Comparison of ENCODE assay signal across 1 cellular context in the genomic region with DNA sequence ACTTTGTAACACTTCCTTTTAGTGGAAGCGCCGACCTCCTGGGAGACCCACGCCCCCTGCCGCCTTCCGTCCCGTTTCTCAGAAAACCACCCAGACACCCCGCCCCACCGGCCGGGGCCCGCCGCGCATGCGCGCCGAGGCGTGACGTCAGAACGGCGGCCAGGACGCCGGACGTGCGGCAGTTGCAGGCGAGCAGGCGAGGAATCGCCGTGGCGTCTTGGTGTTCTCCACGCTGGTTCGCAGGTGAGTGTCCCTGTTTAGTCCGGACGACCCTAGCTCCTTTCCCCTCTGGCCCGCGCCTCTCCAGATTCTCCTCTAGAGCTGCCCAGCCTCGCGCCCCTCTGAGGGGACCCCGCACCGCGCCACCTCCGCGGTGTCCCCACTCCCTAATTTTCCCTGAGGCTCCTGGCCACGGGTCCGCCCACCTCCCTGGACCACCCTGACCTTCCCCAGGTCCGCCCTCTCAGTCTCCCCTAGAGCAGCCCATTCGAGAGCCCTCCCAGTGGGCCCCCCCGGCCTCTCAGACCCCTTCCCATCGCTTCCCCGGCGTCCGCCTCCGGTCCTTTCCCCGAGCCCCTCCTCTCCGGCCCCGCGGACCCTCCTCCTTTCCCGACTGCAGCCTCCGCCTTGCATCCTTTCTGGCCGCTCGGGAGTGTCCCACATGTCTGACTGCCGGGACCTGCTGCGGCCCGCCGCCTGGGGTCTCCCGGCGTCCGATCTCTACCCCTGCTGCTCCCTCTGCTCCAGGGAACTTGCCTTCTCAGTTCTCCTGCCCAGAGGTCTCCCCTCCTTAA.
A peak's percentile ranks its signal among the peaks of the same experiment; 100 is the strongest.
TF ChIP-seq lines count a peak whose summit lies in the region.

A gene with protein sequence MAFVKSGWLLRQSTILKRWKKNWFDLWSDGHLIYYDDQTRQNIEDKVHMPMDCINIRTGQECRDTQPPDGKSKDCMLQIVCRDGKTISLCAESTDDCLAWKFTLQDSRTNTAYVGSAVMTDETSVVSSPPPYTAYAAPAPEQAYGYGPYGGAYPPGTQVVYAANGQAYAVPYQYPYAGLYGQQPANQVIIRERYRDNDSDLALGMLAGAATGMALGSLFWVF (plus strand): TSS at position 181 of the 794 bp plus-strand sequence. CDS start 15,606 bp downstream, outside the sequence.

TF ChIP-seq in HepG2, 621 proteins besides CTCF, POLR2A, EP300 and RAD21 (continued from another document and continues in another):
- TF ChIP-seq, protein P1, sequence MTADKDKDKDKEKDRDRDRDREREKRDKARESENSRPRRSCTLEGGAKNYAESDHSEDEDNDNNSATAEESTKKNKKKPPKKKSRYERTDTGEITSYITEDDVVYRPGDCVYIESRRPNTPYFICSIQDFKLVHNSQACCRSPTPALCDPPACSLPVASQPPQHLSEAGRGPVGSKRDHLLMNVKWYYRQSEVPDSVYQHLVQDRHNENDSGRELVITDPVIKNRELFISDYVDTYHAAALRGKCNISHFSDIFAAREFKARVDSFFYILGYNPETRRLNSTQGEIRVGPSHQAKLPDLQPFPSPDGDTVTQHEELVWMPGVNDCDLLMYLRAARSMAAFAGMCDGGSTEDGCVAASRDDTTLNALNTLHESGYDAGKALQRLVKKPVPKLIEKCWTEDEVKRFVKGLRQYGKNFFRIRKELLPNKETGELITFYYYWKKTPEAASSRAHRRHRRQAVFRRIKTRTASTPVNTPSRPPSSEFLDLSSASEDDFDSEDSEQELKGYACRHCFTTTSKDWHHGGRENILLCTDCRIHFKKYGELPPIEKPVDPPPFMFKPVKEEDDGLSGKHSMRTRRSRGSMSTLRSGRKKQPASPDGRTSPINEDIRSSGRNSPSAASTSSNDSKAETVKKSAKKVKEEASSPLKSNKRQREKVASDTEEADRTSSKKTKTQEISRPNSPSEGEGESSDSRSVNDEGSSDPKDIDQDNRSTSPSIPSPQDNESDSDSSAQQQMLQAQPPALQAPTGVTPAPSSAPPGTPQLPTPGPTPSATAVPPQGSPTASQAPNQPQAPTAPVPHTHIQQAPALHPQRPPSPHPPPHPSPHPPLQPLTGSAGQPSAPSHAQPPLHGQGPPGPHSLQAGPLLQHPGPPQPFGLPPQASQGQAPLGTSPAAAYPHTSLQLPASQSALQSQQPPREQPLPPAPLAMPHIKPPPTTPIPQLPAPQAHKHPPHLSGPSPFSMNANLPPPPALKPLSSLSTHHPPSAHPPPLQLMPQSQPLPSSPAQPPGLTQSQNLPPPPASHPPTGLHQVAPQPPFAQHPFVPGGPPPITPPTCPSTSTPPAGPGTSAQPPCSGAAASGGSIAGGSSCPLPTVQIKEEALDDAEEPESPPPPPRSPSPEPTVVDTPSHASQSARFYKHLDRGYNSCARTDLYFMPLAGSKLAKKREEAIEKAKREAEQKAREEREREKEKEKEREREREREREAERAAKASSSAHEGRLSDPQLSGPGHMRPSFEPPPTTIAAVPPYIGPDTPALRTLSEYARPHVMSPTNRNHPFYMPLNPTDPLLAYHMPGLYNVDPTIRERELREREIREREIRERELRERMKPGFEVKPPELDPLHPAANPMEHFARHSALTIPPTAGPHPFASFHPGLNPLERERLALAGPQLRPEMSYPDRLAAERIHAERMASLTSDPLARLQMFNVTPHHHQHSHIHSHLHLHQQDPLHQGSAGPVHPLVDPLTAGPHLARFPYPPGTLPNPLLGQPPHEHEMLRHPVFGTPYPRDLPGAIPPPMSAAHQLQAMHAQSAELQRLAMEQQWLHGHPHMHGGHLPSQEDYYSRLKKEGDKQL (CRISPR knock-in tag; IDR thresholded peaks at IDR 0.05; ENCODE audit: low read depth), result no peak
- no peak for TF ChIP-seq ZNF569 (CRISPR knock-in tag; IDR thresholded peaks at IDR 0.05; ENCODE audit: borderline replicate concordance)
- TF ChIP-seq, protein P2, sequence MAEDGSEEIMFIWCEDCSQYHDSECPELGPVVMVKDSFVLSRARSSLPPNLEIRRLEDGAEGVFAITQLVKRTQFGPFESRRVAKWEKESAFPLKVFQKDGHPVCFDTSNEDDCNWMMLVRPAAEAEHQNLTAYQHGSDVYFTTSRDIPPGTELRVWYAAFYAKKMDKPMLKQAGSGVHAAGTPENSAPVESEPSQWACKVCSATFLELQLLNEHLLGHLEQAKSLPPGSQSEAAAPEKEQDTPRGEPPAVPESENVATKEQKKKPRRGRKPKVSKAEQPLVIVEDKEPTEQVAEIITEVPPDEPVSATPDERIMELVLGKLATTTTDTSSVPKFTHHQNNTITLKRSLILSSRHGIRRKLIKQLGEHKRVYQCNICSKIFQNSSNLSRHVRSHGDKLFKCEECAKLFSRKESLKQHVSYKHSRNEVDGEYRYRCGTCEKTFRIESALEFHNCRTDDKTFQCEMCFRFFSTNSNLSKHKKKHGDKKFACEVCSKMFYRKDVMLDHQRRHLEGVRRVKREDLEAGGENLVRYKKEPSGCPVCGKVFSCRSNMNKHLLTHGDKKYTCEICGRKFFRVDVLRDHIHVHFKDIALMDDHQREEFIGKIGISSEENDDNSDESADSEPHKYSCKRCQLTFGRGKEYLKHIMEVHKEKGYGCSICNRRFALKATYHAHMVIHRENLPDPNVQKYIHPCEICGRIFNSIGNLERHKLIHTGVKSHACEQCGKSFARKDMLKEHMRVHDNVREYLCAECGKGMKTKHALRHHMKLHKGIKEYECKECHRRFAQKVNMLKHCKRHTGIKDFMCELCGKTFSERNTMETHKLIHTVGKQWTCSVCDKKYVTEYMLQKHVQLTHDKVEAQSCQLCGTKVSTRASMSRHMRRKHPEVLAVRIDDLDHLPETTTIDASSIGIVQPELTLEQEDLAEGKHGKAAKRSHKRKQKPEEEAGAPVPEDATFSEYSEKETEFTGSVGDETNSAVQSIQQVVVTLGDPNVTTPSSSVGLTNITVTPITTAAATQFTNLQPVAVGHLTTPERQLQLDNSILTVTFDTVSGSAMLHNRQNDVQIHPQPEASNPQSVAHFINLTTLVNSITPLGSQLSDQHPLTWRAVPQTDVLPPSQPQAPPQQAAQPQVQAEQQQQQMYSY (CRISPR knock-in tag; IDR thresholded peaks at IDR 0.05), result no peak
- TF ChIP-seq NFYB (CRISPR knock-in tag; IDR thresholded peaks at IDR 0.05), result no peak
- TF ChIP-seq TMF1 (CRISPR knock-in tag; IDR thresholded peaks at IDR 0.05; ENCODE audit: low read depth), result peak; percentile 89
- no peak for TF ChIP-seq SATB2 (CRISPR knock-in tag; IDR thresholded peaks at IDR 0.05)
- peak; percentile 58; the same call in 1 of the 2 replicates for TF ChIP-seq ZNF768 (CRISPR knock-in tag; IDR thresholded peaks at IDR 0.05)
- no peak for TF ChIP-seq ZSCAN29 (CRISPR knock-in tag; conservative IDR thresholded peaks at IDR 0.05)
- TF ChIP-seq FOXC1 (CRISPR knock-in tag; IDR thresholded peaks at IDR 0.05; ENCODE audit: borderline replicate concordance), result peak; percentile 27
- no peak for TF ChIP-seq BORCS8-MEF2B (CRISPR knock-in tag; IDR thresholded peaks at IDR 0.05)
- TF ChIP-seq, protein P3, sequence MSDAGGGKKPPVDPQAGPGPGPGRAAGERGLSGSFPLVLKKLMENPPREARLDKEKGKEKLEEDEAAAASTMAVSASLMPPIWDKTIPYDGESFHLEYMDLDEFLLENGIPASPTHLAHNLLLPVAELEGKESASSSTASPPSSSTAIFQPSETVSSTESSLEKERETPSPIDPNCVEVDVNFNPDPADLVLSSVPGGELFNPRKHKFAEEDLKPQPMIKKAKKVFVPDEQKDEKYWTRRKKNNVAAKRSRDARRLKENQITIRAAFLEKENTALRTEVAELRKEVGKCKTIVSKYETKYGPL (CRISPR knock-in tag; IDR thresholded peaks at IDR 0.05), result no peak
- TF ChIP-seq TEAD2 (CRISPR knock-in tag; IDR thresholded peaks at IDR 0.05), result no peak
- TF ChIP-seq, protein P4, sequence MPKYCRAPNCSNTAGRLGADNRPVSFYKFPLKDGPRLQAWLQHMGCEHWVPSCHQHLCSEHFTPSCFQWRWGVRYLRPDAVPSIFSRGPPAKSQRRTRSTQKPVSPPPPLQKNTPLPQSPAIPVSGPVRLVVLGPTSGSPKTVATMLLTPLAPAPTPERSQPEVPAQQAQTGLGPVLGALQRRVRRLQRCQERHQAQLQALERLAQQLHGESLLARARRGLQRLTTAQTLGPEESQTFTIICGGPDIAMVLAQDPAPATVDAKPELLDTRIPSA (CRISPR knock-in tag; IDR thresholded peaks at IDR 0.05; ENCODE audit: borderline replicate concordance), result no peak; the same call in 1 of the 2 replicates
- TF ChIP-seq REXO4 (CRISPR knock-in tag; IDR thresholded peaks at IDR 0.05; ENCODE audit: borderline replicate concordance), result no peak; the same call in 1 of the 2 replicates
- TF ChIP-seq BCL6 (CRISPR knock-in tag; IDR thresholded peaks at IDR 0.05), result no peak
- TF ChIP-seq PRMT3 (CRISPR knock-in tag; IDR thresholded peaks at IDR 0.05; ENCODE audit: borderline replicate concordance, low read depth), result 0 out of 2 replicates have a peak, but pooled peaks have one; percentile 19
- TF ChIP-seq ZNF629 (CRISPR knock-in tag; conservative IDR thresholded peaks at IDR 0.05), result no peak
- TF ChIP-seq, protein P5, sequence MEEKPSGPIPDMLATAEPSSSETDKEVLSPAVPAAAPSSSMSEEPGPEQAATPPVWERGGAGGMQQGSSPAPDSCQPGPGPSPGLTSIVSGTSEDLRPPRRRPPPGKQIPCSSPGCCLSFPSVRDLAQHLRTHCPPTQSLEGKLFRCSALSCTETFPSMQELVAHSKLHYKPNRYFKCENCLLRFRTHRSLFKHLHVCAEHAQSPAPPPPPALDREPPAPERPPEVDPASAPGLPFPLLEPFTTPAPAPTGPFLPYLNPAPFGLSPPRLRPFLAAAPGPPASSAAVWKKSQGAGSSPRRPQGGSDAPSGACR (CRISPR knock-in tag; IDR thresholded peaks at IDR 0.05), result peak; percentile 68; the same call in 1 of the 2 replicates
- no peak for TF ChIP-seq ARNTL (CRISPR knock-in tag; IDR thresholded peaks at IDR 0.05)
- no peak for TF ChIP-seq CAMTA2 (CRISPR knock-in tag; IDR thresholded peaks at IDR 0.05; ENCODE audit: borderline replicate concordance)
- 0 out of 2 replicates have a peak, but pooled peaks have one; percentile 6 for TF ChIP-seq ZNF792 (CRISPR knock-in tag; IDR thresholded peaks at IDR 0.05)
- TF ChIP-seq ARNT (IDR thresholded peaks at IDR 0.05), result no peak
- TF ChIP-seq NR1H2 (CRISPR knock-in tag; IDR thresholded peaks at IDR 0.05; ENCODE audit: borderline replicate concordance, low read depth), result no peak
- TF ChIP-seq SRSF9 (IDR thresholded peaks at IDR 0.05; ENCODE audit: borderline replicate concordance, insufficient read depth, low read depth, low read length, poor library complexity, severe bottlenecking), result no peak
- TF ChIP-seq, protein P6, sequence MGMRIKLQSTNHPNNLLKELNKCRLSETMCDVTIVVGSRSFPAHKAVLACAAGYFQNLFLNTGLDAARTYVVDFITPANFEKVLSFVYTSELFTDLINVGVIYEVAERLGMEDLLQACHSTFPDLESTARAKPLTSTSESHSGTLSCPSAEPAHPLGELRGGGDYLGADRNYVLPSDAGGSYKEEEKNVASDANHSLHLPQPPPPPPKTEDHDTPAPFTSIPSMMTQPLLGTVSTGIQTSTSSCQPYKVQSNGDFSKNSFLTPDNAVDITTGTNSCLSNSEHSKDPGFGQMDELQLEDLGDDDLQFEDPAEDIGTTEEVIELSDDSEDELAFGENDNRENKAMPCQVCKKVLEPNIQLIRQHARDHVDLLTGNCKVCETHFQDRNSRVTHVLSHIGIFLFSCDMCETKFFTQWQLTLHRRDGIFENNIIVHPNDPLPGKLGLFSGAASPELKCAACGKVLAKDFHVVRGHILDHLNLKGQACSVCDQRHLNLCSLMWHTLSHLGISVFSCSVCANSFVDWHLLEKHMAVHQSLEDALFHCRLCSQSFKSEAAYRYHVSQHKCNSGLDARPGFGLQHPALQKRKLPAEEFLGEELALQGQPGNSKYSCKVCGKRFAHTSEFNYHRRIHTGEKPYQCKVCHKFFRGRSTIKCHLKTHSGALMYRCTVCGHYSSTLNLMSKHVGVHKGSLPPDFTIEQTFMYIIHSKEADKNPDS (CRISPR knock-in tag; IDR thresholded peaks at IDR 0.05), result no peak
- no peak for TF ChIP-seq REL (CRISPR knock-in tag; conservative IDR thresholded peaks at IDR 0.05)
- TF ChIP-seq, protein P7, sequence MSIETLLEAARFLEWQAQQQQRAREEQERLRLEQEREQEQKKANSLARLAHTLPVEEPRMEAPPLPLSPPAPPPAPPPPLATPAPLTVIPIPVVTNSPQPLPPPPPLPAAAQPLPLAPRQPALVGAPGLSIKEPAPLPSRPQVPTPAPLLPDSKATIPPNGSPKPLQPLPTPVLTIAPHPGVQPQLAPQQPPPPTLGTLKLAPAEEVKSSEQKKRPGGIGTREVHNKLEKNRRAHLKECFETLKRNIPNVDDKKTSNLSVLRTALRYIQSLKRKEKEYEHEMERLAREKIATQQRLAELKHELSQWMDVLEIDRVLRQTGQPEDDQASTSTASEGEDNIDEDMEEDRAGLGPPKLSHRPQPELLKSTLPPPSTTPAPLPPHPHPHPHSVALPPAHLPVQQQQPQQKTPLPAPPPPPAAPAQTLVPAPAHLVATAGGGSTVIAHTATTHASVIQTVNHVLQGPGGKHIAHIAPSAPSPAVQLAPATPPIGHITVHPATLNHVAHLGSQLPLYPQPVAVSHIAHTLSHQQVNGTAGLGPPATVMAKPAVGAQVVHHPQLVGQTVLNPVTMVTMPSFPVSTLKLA (IDR thresholded peaks at IDR 0.05), result no peak
- TF ChIP-seq MED8 (CRISPR knock-in tag; IDR thresholded peaks at IDR 0.05; ENCODE audit: insufficient replicate concordance), result peak; percentile 40
- TF ChIP-seq POLR2AphosphoS5 (IDR thresholded peaks at IDR 0.05; ENCODE audit: low read depth, low read length), result peak; percentile 96
- TF ChIP-seq SIX4 (CRISPR knock-in tag; IDR thresholded peaks at IDR 0.05), result no peak; the same call in 1 of the 2 replicates
- TF ChIP-seq ZNF263 (CRISPR knock-in tag; IDR thresholded peaks at IDR 0.05), result no peak
- 0 out of 2 replicates have a peak, but pooled peaks have one; percentile 49 for TF ChIP-seq ZNF333 (CRISPR knock-in tag; IDR thresholded peaks at IDR 0.05; ENCODE audit: borderline replicate concordance)
- TF ChIP-seq, protein P8, sequence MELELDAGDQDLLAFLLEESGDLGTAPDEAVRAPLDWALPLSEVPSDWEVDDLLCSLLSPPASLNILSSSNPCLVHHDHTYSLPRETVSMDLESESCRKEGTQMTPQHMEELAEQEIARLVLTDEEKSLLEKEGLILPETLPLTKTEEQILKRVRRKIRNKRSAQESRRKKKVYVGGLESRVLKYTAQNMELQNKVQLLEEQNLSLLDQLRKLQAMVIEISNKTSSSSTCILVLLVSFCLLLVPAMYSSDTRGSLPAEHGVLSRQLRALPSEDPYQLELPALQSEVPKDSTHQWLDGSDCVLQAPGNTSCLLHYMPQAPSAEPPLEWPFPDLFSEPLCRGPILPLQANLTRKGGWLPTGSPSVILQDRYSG (CRISPR knock-in tag; IDR thresholded peaks at IDR 0.05), result no peak
- no peak for TF ChIP-seq ZNF7 (CRISPR knock-in tag; IDR thresholded peaks at IDR 0.05)
